Comparison of ENCODE assay signal across 18 cellular contexts in the genomic region with DNA sequence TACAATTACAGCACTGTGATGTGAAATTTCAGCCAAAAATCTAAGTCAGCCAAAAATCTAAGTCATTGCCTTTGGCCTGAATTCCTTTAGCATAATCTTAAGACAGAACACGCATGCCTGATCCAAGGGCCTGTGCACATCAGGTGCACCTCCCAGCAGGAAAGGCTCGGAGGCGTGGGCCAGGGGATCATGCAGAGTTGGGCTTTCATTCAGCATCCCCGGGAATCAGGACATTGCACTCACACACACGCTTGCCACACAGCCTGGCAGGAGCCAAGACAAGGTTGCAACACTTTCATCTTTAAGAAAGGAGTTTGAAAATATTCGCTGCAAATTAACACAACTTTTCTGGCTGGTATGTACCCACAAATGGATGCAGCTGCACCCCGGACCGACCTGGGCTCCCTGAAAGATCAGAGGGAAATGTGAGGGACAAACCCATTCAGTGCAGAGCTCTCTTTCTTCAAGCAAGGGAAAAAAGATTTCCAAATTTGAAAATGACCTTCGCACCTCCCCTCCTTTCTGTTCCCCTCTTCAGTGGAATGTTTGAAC. TPM values are rescaled to one million over a fixed set of nuclear protein-coding genes. Genes with fewer than 3 reads are reported as not detected.
DNase-seq lines count a peak whose midpoint lies in the region; ATAC-seq, FAIRE-seq and TF ChIP-seq lines count a peak whose summit lies in the region.
"Had no signal": no experiment of that assay in that cellular context is flagged by ENCODE, and none has a peak within 500 bp of the region (broad histone marks: within the 10 kb centered on the region; RNA-seq: fewer than 3 reads in every experiment).

No MANE protein-coding gene starts in this region.

- H3K9ac ChIP-seq in fibroblast of lung (ENCODE audit: insufficient read depth, low read length): no peak overlapping the region

- TF ChIP-seq CTCF in RWPE2 (IDR thresholded peaks at IDR 0.05; ENCODE audit: poor library complexity, severe bottlenecking): no peak
- TF ChIP-seq CTCF in fibroblast of lung (conservative IDR thresholded peaks at IDR 0.05 in 1 of 2, IDR thresholded peaks at IDR 0.05 in 1 of 2; ENCODE audit: low read depth in 1 of 2, low read length in 2 of 2): no peak
- TF ChIP-seq CTCF in pancreas (IDR thresholded peaks at IDR 0.05): no peak
- no peak for TF ChIP-seq CTCF in GM13976 (IDR thresholded peaks at IDR 0.05; ENCODE audit: borderline replicate concordance, control extremely low read depth, extremely low read depth, insufficient read depth, missing control alignments)

- ATAC-seq in RWPE2 (ENCODE audit: low read depth) (0 out of 3 replicates have a peak, but pooled peaks have one; percentile 13), pancreas (peak in 3 of 4 donors; percentile 32 to 38 (median 37)), HG02759 (IDR thresholded peaks at IDR 0.05; ENCODE audit: unreplicated experiment) (no peak)
- ATAC-seq: activated CD8-positive, alpha-beta memory T cell treated with anti-CD3 and anti-CD28 coated beads, Interleukin-2, amount 10 ng/mL, durations not matched to agents 7 days and 5 days had no signal

- WGBS in pancreas, 2 donors: 45% methylated on average over 9 of the region's 9 CpGs

- intact Hi-C loops in pancreas (cut with DNase I): no loop called here

- no peaks in the 10 kb centered on the region for H4K20me1 ChIP-seq in fibroblast of lung (ENCODE audit: control insufficient read depth, extremely low read depth, insufficient read depth, low read length)

- FAIRE-seq in pancreas (lab: Jason Lieb, UNC): no peak
- FAIRE-seq: endothelial cell of umbilical vein, GM12891, kidney had no signal

- H3K4me1 ChIP-seq in RWPE2 (ENCODE audit: insufficient read depth, poor library complexity, severe bottlenecking) (no peaks in the 10 kb centered on the region), fibroblast of lung (ENCODE audit: control insufficient read depth, extremely low read depth, insufficient read depth, low read length) (no peaks in the 10 kb centered on the region), pancreas (peaks cover 0 to 16% (median 7%) of the 10 kb centered on the region in 3 donors)

- H3K4me2 ChIP-seq in fibroblast of lung (ENCODE audit: extremely low read depth, insufficient read depth, low read length): peak overlapping the region; percentile 44

- no peaks in the 10 kb centered on the region for H3K9me3 ChIP-seq in RWPE2 (ENCODE audit: severe bottlenecking)
- no peaks in the 10 kb centered on the region for H3K9me3 ChIP-seq in fibroblast of lung (ENCODE audit: control insufficient read depth, insufficient read depth, low read depth, low read length)
- H3K9me3 ChIP-seq in pancreas: no peaks in the 10 kb centered on the region
- H3K9me3 ChIP-seq: tibial nerve had no signal

- DNase-seq in H7: peak; percentile 23
- DNase-seq in RWPE2 (ENCODE audit: low spot score): no peak
- peak in 1 of 2 donors; percentile 33 for DNase-seq in fibroblast of lung (ENCODE audit: low read depth in 2 of 2)
- peak in 1 of 6 donors; percentile 29 for DNase-seq in pancreas
- no peak for DNase-seq in NCI-H2029 (lab: John Stamatoyannopoulos, UW)
- DNase-seq in GM13976 (ENCODE audit: low spot score): no peak
- no peak for DNase-seq in kidney glomerular epithelial cell (lab: John Stamatoyannopoulos, UW)
- DNase-seq: activated naive CD4-positive, alpha-beta T cell treated with anti-CD3 and anti-CD28 coated beads, Interleukin-2, amount 10 ng/mL, durations not matched to agents 7 days and 5 days; kidney; naive B cell; NK-92 treated with Interleukin-12 subunit alpha and Interleukin-12 subunit beta, amount 100 ng/mL, for 24 hours; stimulated activated CD4-positive, alpha-beta T cell treated with anti-CD3 and anti-CD28 coated beads, Interleukin-2, amount 100 ng/mL, for 48 hours had no signal

- no peak overlapping the region for H2AFZ ChIP-seq in fibroblast of lung (ENCODE audit: low read length)

- H3K4me3 ChIP-seq in H7 (ENCODE audit: insufficient read depth, low read depth, low read length) (no peak overlapping the region), RWPE2 (ENCODE audit: severe bottlenecking) (no peak overlapping the region), fibroblast of lung (replicated peaks in 1 of 4; ENCODE audit: control extremely low read depth in 1 of 4, insufficient read depth in 1 of 4, low read depth in 3 of 4, low read length in 4 of 4) (no peak overlapping the region), pancreas (no peak overlapping the region)
- H3K4me3 ChIP-seq: cardiac muscle cell, tibial nerve had no signal

- H3K36me3 ChIP-seq in H7 (replicated peaks; ENCODE audit: control insufficient read depth, insufficient read depth, low read length): no peaks in the 10 kb centered on the region
- H3K36me3 ChIP-seq in RWPE2 (ENCODE audit: low read depth): no peaks in the 10 kb centered on the region
- no peaks in the 10 kb centered on the region for H3K36me3 ChIP-seq in fibroblast of lung (ENCODE audit: control insufficient read depth, insufficient read depth, low read length)
- no peaks in the 10 kb centered on the region for H3K36me3 ChIP-seq in pancreas
- H3K36me3 ChIP-seq: cardiac muscle cell, tibial nerve had no signal

- no peaks in the 10 kb centered on the region for H3K79me2 ChIP-seq in fibroblast of lung (ENCODE audit: control insufficient read depth, insufficient read depth, low read length)

- H3K27me3 ChIP-seq in H7 (ENCODE audit: control insufficient read depth, insufficient read depth, low read length) (no peaks in the 10 kb centered on the region), RWPE2 (ENCODE audit: insufficient read depth, poor library complexity, severe bottlenecking) (peaks cover 2% of the 10 kb centered on the region), fibroblast of lung (ENCODE audit: control insufficient read depth, insufficient read depth, low read length) (no peaks in the 10 kb centered on the region), pancreas (no peaks in the 10 kb centered on the region)
- H3K27me3 ChIP-seq: cardiac muscle cell, tibial nerve had no signal

- in situ Hi-C loops in GM13976 (cut with MboI; ENCODE audit: low sequenced_read_pairs, unreplicated experiment): no loop called here

- H3K27ac ChIP-seq in RWPE2 (ENCODE audit: poor library complexity, severe bottlenecking) (no peak overlapping the region), fibroblast of lung (ENCODE audit: insufficient read depth, low read length) (no peak overlapping the region), pancreas (peak overlapping the region in 3 of 4 donors; percentile 62 to 80 (median 77))

RNA-seq across cellular contexts. Expression of a gene that starts 48.8 kb away (rescaled TPM):
- total RNA-seq in H7 (2014; rRNA removed; shearing (Covaris generic)): 13.4 and 22.9 TPM in 2 replicates
- 21.3 and 32.5 TPM in 2 replicates for total RNA-seq in fibroblast of lung
- 19.5 and 22.0 TPM in 2 replicates for polyA plus RNA-seq in fibroblast of lung
- 15.8 and 16.9 TPM in 2 replicates for polyA plus RNA-seq in fibroblast of lung (2012)
- polyA minus RNA-seq in fibroblast of lung (ENCODE audit: low replicate concordance): 6.2 and 17.1 TPM in 2 replicates
- 10 to 100 TPM in 5 of 6 donors, 1 to 10 TPM in 1; 9.1 to 16.7 (median 13.7) TPM for total RNA-seq in pancreas
- 10 to 100 TPM; 50.7 to 62.4 TPM for polyA plus RNA-seq in pancreas

RNA-seq across cellular contexts. Expression of a gene that starts 48.8 kb away (rescaled TPM):
- 1.3 and 1.7 TPM in 2 replicates for total RNA-seq in H7 (2014; rRNA removed; shearing (Covaris generic))
- total RNA-seq in fibroblast of lung (0.83 and 1.0 TPM in 2 replicates), pancreas (1 to 10 TPM in 2 of 6 donors, under 1 TPM in 4; 0.20 to 1.2 (median 0.89) TPM)
- polyA plus RNA-seq in fibroblast of lung (0.42 and 0.49 TPM in 2 replicates), pancreas (1 to 10 TPM; 1.4 to 2.9 TPM)
- polyA plus RNA-seq in fibroblast of lung (2012): 0.47 and 0.58 TPM in 2 replicates
- not detected in 2 replicates for polyA minus RNA-seq in fibroblast of lung (ENCODE audit: low replicate concordance)

Comparison
In these comparisons a context has a peak if more than half of its experiments do, and no peak if none do; other contexts are left out.
1. H3K27ac ChIP-seq: peak in pancreas (3 of 4); none in RWPE2 (single experiment) and fibroblast of lung (single experiment).